ENCODE assay signal across 12 cellular contexts in the genomic region with DNA sequence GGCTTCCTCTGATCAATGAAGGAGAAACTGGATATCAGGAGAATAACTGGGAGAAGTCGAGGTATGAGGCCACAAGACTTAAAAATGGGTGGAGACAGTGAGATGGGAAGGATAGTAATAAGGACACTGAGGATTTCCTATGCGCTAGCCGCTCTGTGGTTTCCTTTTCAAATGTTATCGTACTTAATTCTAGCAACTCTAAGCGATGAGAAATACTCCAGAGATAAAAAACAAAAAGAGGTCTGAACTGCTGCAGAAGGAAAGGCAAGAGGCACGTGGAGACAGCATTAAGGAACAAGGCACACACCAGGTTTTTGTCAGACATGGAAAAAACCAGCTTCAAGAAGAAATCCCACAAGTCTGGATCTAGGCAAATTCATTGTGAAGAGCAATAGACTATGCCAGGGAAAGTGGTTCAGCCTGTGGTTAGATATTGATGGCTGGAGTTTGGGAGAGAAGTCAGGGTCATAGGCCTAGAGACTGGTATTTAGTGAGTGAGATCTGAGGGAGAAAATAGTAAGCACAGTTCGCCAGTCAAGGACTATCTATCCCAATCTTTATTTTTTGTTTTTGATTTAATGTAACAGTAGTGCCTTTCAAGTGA. TPM values are rescaled to one million over a fixed set of nuclear protein-coding genes. Genes with fewer than 3 reads are reported as not detected.
DNase-seq lines count a peak whose midpoint lies in the region; ATAC-seq and TF ChIP-seq lines count a peak whose summit lies in the region.
"Had no signal": no experiment of that assay in that cellular context is flagged by ENCODE, and none has a peak within 500 bp of the region (broad histone marks: within the 10 kb centered on the region; RNA-seq: fewer than 3 reads in every experiment).

No MANE protein-coding gene starts in this region.

- no peaks in the 10 kb centered on the region for H3K9me3 ChIP-seq in colonic mucosa
- no peaks in the 10 kb centered on the region for H3K9me3 ChIP-seq in thyroid gland

- TF ChIP-seq CTCF in colonic mucosa (IDR thresholded peaks at IDR 0.05) = no peak
- TF ChIP-seq CTCF in omental fat pad (IDR thresholded peaks at IDR 0.05) = no peak
- no peak for TF ChIP-seq CTCF in thyroid gland (IDR thresholded peaks at IDR 0.05)

- peak; percentile 6 for ATAC-seq in omental fat pad (ENCODE audit: low FRiP score)
- ATAC-seq in HG03159 (IDR thresholded peaks at IDR 0.05; ENCODE audit: unreplicated experiment) = no peak
- no peak for ATAC-seq in HG02759 (IDR thresholded peaks at IDR 0.05; ENCODE audit: unreplicated experiment)

- no peaks in the 10 kb centered on the region for H3K36me3 ChIP-seq in colonic mucosa
- no peaks in the 10 kb centered on the region for H3K36me3 ChIP-seq in thyroid gland

- no peaks in the 10 kb centered on the region for H3K4me1 ChIP-seq in colonic mucosa
- peaks cover 0 to 13% of the 10 kb centered on the region in 2 donors for H3K4me1 ChIP-seq in thyroid gland

- WGBS in thyroid gland, 2 donors = 83 to 86% methylated on average over 7 of the region's 7 CpGs

- no peak overlapping the region for H3K9ac ChIP-seq in colonic mucosa (ENCODE audit: low read depth in 2 of 2, low read length in 2 of 2)

- peak overlapping the region; percentile 64 for H3K27ac ChIP-seq in colonic mucosa
- H3K27ac ChIP-seq in thyroid gland = no peak overlapping the region

- intact Hi-C loops in colonic mucosa (cut with DNase I) (no loop called here), thyroid gland (cut with DNase I) (no loop called here)

- H3K4me3 ChIP-seq in colonic mucosa (no peak overlapping the region), thyroid gland (replicated peaks in 1 of 3) (no peak overlapping the region)

- TF ChIP-seq POLR2A in thyroid gland (IDR thresholded peaks at IDR 0.05) = no peak

- DNase-seq in AG20443 (ENCODE audit: low spot score) (peak; percentile 14), MV-4-11 (lab: John Stamatoyannopoulos, UW) (peak; percentile 15), colonic mucosa (no peak), omental fat pad (ENCODE audit: low spot score) (no peak), thyroid gland (no peak), iPS-NIHi11 (ENCODE audit: low spot score) (no peak)
- DNase-seq: activated CD8-positive, alpha-beta memory T cell treated with anti-CD3 and anti-CD28 coated beads, Interleukin-2, amount 50 U/mL, for 4 hours; activated naive CD8-positive, alpha-beta T cell treated with anti-CD3 and anti-CD28 coated beads, Interleukin-2, amount 10 ng/mL, durations not matched to agents 7 days and 5 days; NCI-H2171 treated with DMSO at 0.1 percent for 48 hours had no signal

- H3K27me3 ChIP-seq in colonic mucosa (no peaks in the 10 kb centered on the region), thyroid gland (no peaks in the 10 kb centered on the region)

RNA-seq across cellular contexts. Expression of gene CLCA2, which starts 5.3 kb away (rescaled TPM):
- total RNA-seq in colonic mucosa (1 to 10 TPM; 1.2 to 1.7 TPM), omental fat pad (1 to 10 TPM in 2 of 4 donors, under 1 TPM in 1, not detected in 1; 0.94 to 1.1 (median 1.0) TPM), thyroid gland (not detected)
- total RNA-seq: activated naive CD8-positive, alpha-beta T cell treated with anti-CD3 and anti-CD28 coated beads, Interleukin-2, amount 10 ng/mL, durations not matched to agents 7 days and 5 days had no signal

RNA-seq across cellular contexts. Expression of gene ODF2L, which starts 33.1 kb away (rescaled TPM):
- total RNA-seq in colonic mucosa (10 to 100 TPM; 21.9 to 35.9 TPM), omental fat pad (10 to 100 TPM; 32.9 to 67.9 (median 36.6) TPM), thyroid gland (100 to 1,000 TPM in 1 of 4 donors, 10 to 100 TPM in 3; 48.2 to 111 (median 64.7) TPM)

RNA-seq across cellular contexts. Expression of gene CLCA1, which starts 39.5 kb away (rescaled TPM):
- 1,000 to 10,000 TPM in 1 of 2 donors, 100 to 1,000 TPM in 1; 938 to 1,116 TPM for total RNA-seq in colonic mucosa
- not detected for total RNA-seq in omental fat pad
- not detected for total RNA-seq in thyroid gland
- total RNA-seq: activated naive CD8-positive, alpha-beta T cell treated with anti-CD3 and anti-CD28 coated beads, Interleukin-2, amount 10 ng/mL, durations not matched to agents 7 days and 5 days; G401 had no signal

Comparison
In these comparisons a context has a peak if more than half of its experiments do, and no peak if none do; other contexts are left out.
1. DNase-seq: peak in AG20443 (single experiment) and MV-4-11 (single experiment); none in colonic mucosa (single experiment), omental fat pad (single experiment), thyroid gland (0 of 2) and iPS-NIHi11 (single experiment).
2. RNA of gene CLCA1, which starts 39.5 kb away (total RNA-seq): 938 to 1,116 TPM in colonic mucosa; not detected in omental fat pad and not detected in thyroid gland; every median in the first group is over 100 times any median in the second.